Comparison of ENCODE assay signal across 24 cellular contexts in genomic region chr9:129555512-129556203, GRCh38.
DNase-seq lines count a peak whose midpoint lies in the region; ATAC-seq and TF ChIP-seq lines count a peak whose summit lies in the region.
"Had no signal": no experiment of that assay in that cellular context is flagged by ENCODE, and none has a peak within 500 bp of the region (broad histone marks: within the 10 kb centered on the region; RNA-seq: fewer than 3 reads in every experiment).

No MANE protein-coding gene starts in this region.

- H3K27me3 ChIP-seq in heart right ventricle (peaks cover 0 to 5% (median 0%) of the 10 kb centered on the region in 7 donors), endodermal cell (ENCODE audit: control insufficient read depth, insufficient read depth, low read length, poor library complexity, severe bottlenecking) (no peaks in the 10 kb centered on the region), uterus (no peaks in the 10 kb centered on the region)
- H3K27me3 ChIP-seq: adrenal gland had no signal

- TF ChIP-seq CTCF in heart right ventricle (IDR thresholded peaks at IDR 0.05) = no peak
- TF ChIP-seq CTCF in endodermal cell (conservative IDR thresholded peaks at IDR 0.05) = no peak
- no peak for TF ChIP-seq CTCF in nephron (IDR thresholded peaks at IDR 0.05; ENCODE audit: unreplicated experiment in 3 of 3)
- no peak for TF ChIP-seq CTCF in uterus (IDR thresholded peaks at IDR 0.05)

- no peak overlapping the region for H3K9ac ChIP-seq in endodermal cell (ENCODE audit: extremely low read depth, low read length, poor library complexity, severe bottlenecking)

- H3K4me1 ChIP-seq in heart right ventricle (peaks cover 0 to 14% (median 3%) of the 10 kb centered on the region in 9 donors), endodermal cell (ENCODE audit: control insufficient read depth, insufficient read depth, low read length) (peaks cover 27% of the 10 kb centered on the region), uterus (no peaks in the 10 kb centered on the region)

- H3K9me3 ChIP-seq in heart right ventricle (no peaks in the 10 kb centered on the region), endodermal cell (ENCODE audit: control insufficient read depth, low read length) (no peaks in the 10 kb centered on the region), uterus (no peaks in the 10 kb centered on the region)
- H3K9me3 ChIP-seq: adrenal gland, HAP-1, transverse colon had no signal

- intact Hi-C loops in Right ventricle myocardium inferior (cut with DNase I) = no loop called here
- intact Hi-C loops in heart right ventricle (cut with DNase I) = loop anchor here in 1 of 10 donors (10.0 kb wide), 1 partner anchor 51 kb away; no protein-coding TSS in a partner anchor
- intact Hi-C loops in uterus (cut with DNase I; ENCODE audit: low total_unique reads) = no loop called here

- TF ChIP-seq POLR2A in uterus (IDR thresholded peaks at IDR 0.05) = no peak

- H3K36me3 ChIP-seq in heart right ventricle (no peaks in the 10 kb centered on the region), endodermal cell (ENCODE audit: control insufficient read depth, insufficient read depth, low read length) (no peaks in the 10 kb centered on the region), uterus (no peaks in the 10 kb centered on the region)
- H3K36me3 ChIP-seq: adrenal gland, HAP-1, transverse colon had no signal

- H3K27me3 Mint-ChIP-seq in endodermal cell (ENCODE audit: insufficient read depth) (peaks cover 8% of the 10 kb centered on the region), nephron (ENCODE audit: low read depth) (peaks cover 4% of the 10 kb centered on the region)

- H3K27ac Mint-ChIP-seq in endodermal cell (no peak overlapping the region), nephron (peak overlapping the region; percentile 97 to 99 (median 98))
- H3K27ac Mint-ChIP-seq: CD8-positive, alpha-beta T cell; memory B cell; T-helper 17 cell had no signal

- H3K36me3 Mint-ChIP-seq in endodermal cell (ENCODE audit: low read depth) (no peaks in the 10 kb centered on the region), nephron (ENCODE audit: low read depth) (no peaks in the 10 kb centered on the region)
- H3K36me3 Mint-ChIP-seq: CD8-positive, alpha-beta T cell; memory B cell had no signal

- H3K27ac ChIP-seq in heart right ventricle (no peak overlapping the region), endodermal cell (ENCODE audit: low read depth, low read length) (no peak overlapping the region), uterus (peak overlapping the region; percentile 21 to 44)
- H3K27ac ChIP-seq: 22Rv1, adrenal gland, transverse colon had no signal

- H3K9me3 Mint-ChIP-seq in endodermal cell (no peaks in the 10 kb centered on the region), nephron (no peaks in the 10 kb centered on the region)
- H3K9me3 Mint-ChIP-seq: CD8-positive, alpha-beta T cell; memory B cell had no signal

- no peak overlapping the region for H3K4me3 ChIP-seq in heart right ventricle
- H3K4me3 ChIP-seq in endodermal cell (ENCODE audit: low read length) = no peak overlapping the region
- H3K4me3 ChIP-seq in uterus = no peak overlapping the region
- H3K4me3 ChIP-seq: adrenal gland, HAP-1, transverse colon had no signal

- peaks cover 36% of the 10 kb centered on the region for H3K4me1 Mint-ChIP-seq in endodermal cell
- H3K4me1 Mint-ChIP-seq in nephron = peaks cover 54% of the 10 kb centered on the region

- ATAC-seq in Right ventricle myocardium inferior (no peak), heart right ventricle (no peak), left lobe of liver (no peak), GM19395 (IDR thresholded peaks at IDR 0.05; ENCODE audit: unreplicated experiment) (no peak), GM18861 (IDR thresholded peaks at IDR 0.05; ENCODE audit: unreplicated experiment) (no peak)
- ATAC-seq: CD8-positive, alpha-beta T cell; sciatic nerve; T-helper 17 cell had no signal

- DNase-seq in Right ventricle myocardium inferior (ENCODE audit: missing footprints) = peak; percentile 47
- DNase-seq in heart right ventricle = no peak
- DNase-seq in endodermal cell = peak; percentile 49
- DNase-seq in uterus = peak; percentile 62 to 64
- DNase-seq in left lobe of liver (ENCODE audit: low spot score) = no peak
- DNase-seq: activated CD4-positive, alpha-beta T cell treated with anti-CD3 and anti-CD28 coated beads for 48 hours; activated naive CD4-positive, alpha-beta T cell; activated T-cell treated with anti-CD3 and anti-CD28 coated beads, Interleukin-2, amount 50 U/mL, for 48 hours; CD8-positive, alpha-beta T cell; kidney glomerular epithelial cell; NCI-H1092 treated with DMSO at 0.1 percent for 48 hours; NCI-H1930; RPMI8226; stimulated activated CD4-positive, alpha-beta T cell treated with anti-CD3 and anti-CD28 coated beads, Interleukin-15, amount 100 ng/mL, for 24 hours; T-helper 17 cell; transverse colon had no signal

- 80 to 84% methylated on average over 14 of the region's 14 CpGs for WGBS in heart right ventricle, 2 donors
- 85 to 88% methylated on average over 9 to 14 of the region's 14 CpGs for WGBS in endodermal cell (ENCODE audit: insufficient coverage in 1 of 2, insufficient read length in 1 of 2), 2 experiments

- H3K4me3 Mint-ChIP-seq in endodermal cell (no peak overlapping the region), nephron (peak overlapping the region in 1 of 3 experiments; percentile 43)
- H3K4me3 Mint-ChIP-seq: CD8-positive, alpha-beta T cell; memory B cell; T-helper 17 cell had no signal

Comparison
In these comparisons a context has a peak if more than half of its experiments do, and no peak if none do; other contexts are left out.
1. DNase-seq: peak in Right ventricle myocardium inferior (single experiment), endodermal cell (single experiment) and uterus (2 of 2); none in heart right ventricle (0 of 2) and left lobe of liver (single experiment).
2. H3K27ac ChIP-seq: peak in uterus (2 of 2); none in heart right ventricle (0 of 10) and endodermal cell (single experiment).